Comparison of ENCODE assay signal across 17 cellular contexts in genomic region chr10:11894381-11895107, GRCh38.
"Had no signal": no experiment of that assay in that cellular context is flagged by ENCODE, and none has a peak within 500 bp of the region (broad histone marks: within the 10 kb centered on the region; RNA-seq: fewer than 3 reads in every experiment).

No MANE protein-coding gene starts in this region.

- H3K9me3 ChIP-seq: lower lobe of right lung, ovary, right lobe of liver had no signal

- H3K9me3 Mint-ChIP-seq: activated naive CD4-positive, alpha-beta T cell treated with anti-CD3 and anti-CD28 coated beads for 36 hours; activated naive CD8-positive, alpha-beta T cell treated with anti-CD3 and anti-CD28 coated beads, Interleukin-2, amount 50 U/mL, for 24 hours; activated T-helper 2 cell treated with anti-CD3 and anti-CD28 coated beads, Interferon-gamma antibody, Interleukin-2, Interleukin-4, amounts not matched to agents 10 μg/mL and 5 μg/mL and 100 μg/mL, durations not matched to agents 14 hours and 24 hours and 36 hours; dendritic cell treated with granulocyte-macrophage colony-stimulating factor and Interleukin-4, amounts not matched to agents 40 ng/mL and 50 ng/mL, for 4 days; stimulated activated naive CD8-positive, alpha-beta T cell treated with anti-CD3 and anti-CD28 coated beads, Interleukin-15, Interleukin-2, amounts not matched to agents 100 ng/mL and 50 ng/mL, for 24 hours; T-helper 2 cell treated with Interferon-gamma antibody and Interleukin-4, amounts not matched to agents 5 μg/mL and 100 μg/mL, for 36 hours had no signal

- H3K4me3 ChIP-seq: lower lobe of right lung, ovary, right lobe of liver, smooth muscle cell had no signal

- H3K4me2 ChIP-seq: smooth muscle cell had no signal

- H3K4me3 Mint-ChIP-seq: activated naive CD4-positive, alpha-beta T cell treated with anti-CD3 and anti-CD28 coated beads for 36 hours; activated naive CD8-positive, alpha-beta T cell treated with anti-CD3 and anti-CD28 coated beads, Interleukin-2, amount 50 U/mL, for 24 hours; dendritic cell treated with granulocyte-macrophage colony-stimulating factor and Interleukin-4, amounts not matched to agents 40 ng/mL and 50 ng/mL, for 4 days; stimulated activated naive CD8-positive, alpha-beta T cell treated with anti-CD3 and anti-CD28 coated beads, Interleukin-15, Interleukin-2, amounts not matched to agents 100 ng/mL and 50 ng/mL, for 24 hours; T-helper 2 cell treated with Interferon-gamma antibody and Interleukin-4, amounts not matched to agents 5 μg/mL and 100 μg/mL, for 36 hours had no signal

- H3K27ac Mint-ChIP-seq: activated naive CD4-positive, alpha-beta T cell treated with anti-CD3 and anti-CD28 coated beads for 36 hours; activated naive CD8-positive, alpha-beta T cell treated with anti-CD3 and anti-CD28 coated beads, Interleukin-2, amount 50 U/mL, for 24 hours; activated T-helper 2 cell treated with anti-CD3 and anti-CD28 coated beads, Interferon-gamma antibody, Interleukin-2, Interleukin-4, amounts not matched to agents 10 μg/mL and 5 μg/mL and 100 μg/mL, durations not matched to agents 14 hours and 24 hours and 36 hours; dendritic cell treated with granulocyte-macrophage colony-stimulating factor and Interleukin-4, amounts not matched to agents 40 ng/mL and 50 ng/mL, for 4 days; stimulated activated naive CD8-positive, alpha-beta T cell treated with anti-CD3 and anti-CD28 coated beads, Interleukin-15, Interleukin-2, amounts not matched to agents 100 ng/mL and 50 ng/mL, for 24 hours; T-helper 2 cell treated with Interferon-gamma antibody and Interleukin-4, amounts not matched to agents 5 μg/mL and 100 μg/mL, for 36 hours had no signal

- H3K27me3 Mint-ChIP-seq: activated naive CD8-positive, alpha-beta T cell treated with anti-CD3 and anti-CD28 coated beads, Interleukin-2, amount 50 U/mL, for 24 hours; dendritic cell treated with granulocyte-macrophage colony-stimulating factor and Interleukin-4, amounts not matched to agents 40 ng/mL and 50 ng/mL, for 4 days; stimulated activated naive CD8-positive, alpha-beta T cell treated with anti-CD3 and anti-CD28 coated beads, Interleukin-15, Interleukin-2, amounts not matched to agents 100 ng/mL and 50 ng/mL, for 24 hours had no signal

- H3K4me1 ChIP-seq: lower lobe of right lung had no signal

- H3K4me1 Mint-ChIP-seq: activated naive CD8-positive, alpha-beta T cell treated with anti-CD3 and anti-CD28 coated beads, Interleukin-2, amount 50 U/mL, for 24 hours had no signal

- H3K36me3 ChIP-seq: lower lobe of right lung, ovary, right lobe of liver had no signal

- H3K27me3 ChIP-seq: foreskin keratinocyte, ovary, right lobe of liver had no signal

- DNase-seq: activated CD4-positive, alpha-beta T cell treated with anti-CD3 and anti-CD28 coated beads for 1 hour; activated CD4-positive, alpha-beta T cell treated with anti-CD3 and anti-CD28 coated beads, Interleukin-2, amount 50 U/mL, for 4 hours; activated naive CD4-positive, alpha-beta T cell treated with anti-CD3 and anti-CD28 coated beads for 36 hours; activated naive CD8-positive, alpha-beta T cell treated with anti-CD3 and anti-CD28 coated beads, Interleukin-2, amount 50 U/mL, for 24 hours; cerebellar nuclear complex; effector memory CD4-positive, alpha-beta T cell; foreskin keratinocyte; left cardiac atrium; lower lobe of right lung; midbrain; ovary had no signal

- H3K27ac ChIP-seq: foreskin keratinocyte, lower lobe of right lung, ovary, right lobe of liver had no signal

- ATAC-seq: activated naive CD8-positive, alpha-beta T cell treated with anti-CD3 and anti-CD28 coated beads, Interleukin-2, amount 50 U/mL, for 24 hours; foreskin keratinocyte; lower lobe of right lung; right lobe of liver had no signal
